Comparison of ENCODE assay signal across 16 cellular contexts in genomic region chr1:65979145-65979544, GRCh38.
A peak's percentile ranks its signal among the peaks of the same experiment; 100 is the strongest.
DNase-seq lines count a peak whose midpoint lies in the region; ATAC-seq and TF ChIP-seq lines count a peak whose summit lies in the region.
"Had no signal": no experiment of that assay in that cellular context is flagged by ENCODE, and none has a peak within 500 bp of the region (broad histone marks: within the 10 kb centered on the region; RNA-seq: fewer than 3 reads in every experiment).

No MANE protein-coding gene starts in this region.

- in situ Hi-C loops in SK-MEL-5 (cut with HindIII; ENCODE audit: low pct_unique_long_range_greater_than_20kb, low sequenced_read_pairs), result no loop called here

- H3K36me3 Mint-ChIP-seq in neural progenitor cell, result peaks cover 11% of the 10 kb centered on the region
- no peaks in the 10 kb centered on the region for H3K36me3 Mint-ChIP-seq in stimulated activated effector memory CD8-positive, alpha-beta T cell treated with anti-CD3 and anti-CD28 coated beads, Interleukin-12 subunit alpha, Interleukin-12 subunit beta, amount 100 ng/mL, for 72 hours

- H3K27me3 ChIP-seq in neural progenitor cell, result no peaks in the 10 kb centered on the region
- H3K27me3 ChIP-seq in esophagus muscularis mucosa, result no peaks in the 10 kb centered on the region
- H3K27me3 ChIP-seq in aorta (ENCODE audit: control insufficient read depth in 1 of 2, insufficient read depth in 2 of 2, low read length in 1 of 2), result no peaks in the 10 kb centered on the region
- H3K27me3 ChIP-seq: foreskin keratinocyte, ovary, vagina had no signal

- no peaks in the 10 kb centered on the region for H3K9me3 ChIP-seq in neural progenitor cell (ENCODE audit: low read depth)
- peaks cover 0 to 16% (median 5%) of the 10 kb centered on the region in 4 donors for H3K9me3 ChIP-seq in esophagus muscularis mucosa
- peaks cover 7% of the 10 kb centered on the region for H3K9me3 ChIP-seq in aorta (ENCODE audit: control insufficient read depth, low read length)
- H3K9me3 ChIP-seq: ovary had no signal

- no peak overlapping the region for H3K4me3 ChIP-seq in fibroblast of pulmonary artery (replicated peaks; ENCODE audit: low read depth, low read length)
- H3K4me3 ChIP-seq in neural progenitor cell, result no peak overlapping the region
- H3K4me3 ChIP-seq in esophagus muscularis mucosa, result no peak overlapping the region
- no peak overlapping the region for H3K4me3 ChIP-seq in aorta (ENCODE audit: low read length in 2 of 2)
- H3K4me3 ChIP-seq: coronary artery, K562, ovary, vagina had no signal

- no peak overlapping the region for H3K4me2 ChIP-seq in neural progenitor cell

- no peak for TF ChIP-seq EP300 in esophagus muscularis mucosa (IDR thresholded peaks at IDR 0.05)

- H3F3A ChIP-seq in neural progenitor cell (ENCODE audit: low read depth), result no peaks in the 10 kb centered on the region

- DNase-seq in Ammon's horn (ENCODE audit: low spot score) (peak; percentile 95), SK-MEL-5 (ENCODE audit: low read depth, low spot score) (peak; percentile 95), fibroblast of pulmonary artery (ENCODE audit: low read depth) (peak; percentile 82), neural progenitor cell (ENCODE audit: low spot score) (no peak), esophagus muscularis mucosa (ENCODE audit: extremely low spot score) (no peak), aorta (no peak)
- no peak for DNase-seq in stimulated activated effector memory CD8-positive, alpha-beta T cell treated with anti-CD3 and anti-CD28 coated beads, Interleukin-12 subunit alpha, Interleukin-12 subunit beta, amount 100 ng/mL, for 72 hours (ENCODE audit: low spot score in 2 of 2)
- DNase-seq: activated CD8-positive, alpha-beta T cell treated with anti-CD3 and anti-CD28 coated beads, Interleukin-2, amount 10 ng/mL, durations not matched to agents 7 days and 5 days; foreskin keratinocyte; ovary; SHP77 treated with DMSO at 0.1 percent for 48 hours; stimulated activated CD4-positive, alpha-beta T cell treated with anti-CD3 and anti-CD28 coated beads, Interleukin-2, amount 100 ng/mL, for 24 hours had no signal

- ATAC-seq in stimulated activated effector memory CD8-positive, alpha-beta T cell treated with anti-CD3 and anti-CD28 coated beads, Interleukin-12 subunit alpha, Interleukin-12 subunit beta, amount 100 ng/mL, for 72 hours, result no peak
- ATAC-seq in aorta (ENCODE audit: low FRiP score) (no peak), HG02885 (IDR thresholded peaks at IDR 0.05; ENCODE audit: poor library complexity, unreplicated experiment) (no peak)
- ATAC-seq: activated CD8-positive, alpha-beta T cell treated with anti-CD3 and anti-CD28 coated beads, Interleukin-2, amount 10 ng/mL, durations not matched to agents 7 days and 5 days; foreskin keratinocyte; K562 had no signal

- WGBS in esophagus muscularis mucosa, result 70% methylated on average over 4 of the region's 4 CpGs
- 88 to 89% methylated on average over 4 of the region's 4 CpGs for WGBS in aorta, 2 donors

- no peaks in the 10 kb centered on the region for H4K20me1 ChIP-seq in neural progenitor cell (ENCODE audit: low read depth)

- no peak for TF ChIP-seq CTCF in fibroblast of pulmonary artery (IDR thresholded peaks at IDR 0.05; ENCODE audit: low read length, missing control alignments)
- TF ChIP-seq CTCF in neural progenitor cell (IDR thresholded peaks at IDR 0.05), result no peak
- no peak for TF ChIP-seq CTCF in esophagus muscularis mucosa (IDR thresholded peaks at IDR 0.05)

- H3K27ac Mint-ChIP-seq in neural progenitor cell, result peak overlapping the region; percentile 95
- no peak overlapping the region for H3K27ac Mint-ChIP-seq in stimulated activated effector memory CD8-positive, alpha-beta T cell treated with anti-CD3 and anti-CD28 coated beads, Interleukin-12 subunit alpha, Interleukin-12 subunit beta, amount 100 ng/mL, for 72 hours
- H3K27ac Mint-ChIP-seq: activated CD8-positive, alpha-beta T cell treated with anti-CD3 and anti-CD28 coated beads, Interleukin-2, amount 10 ng/mL, durations not matched to agents 7 days and 5 days had no signal

- H3K27ac ChIP-seq in neural progenitor cell (no peak overlapping the region), esophagus muscularis mucosa (replicated peaks in 1 of 4) (no peak overlapping the region), aorta (ENCODE audit: low read depth in 1 of 2, low read length in 2 of 2) (no peak overlapping the region)
- H3K27ac ChIP-seq: coronary artery, foreskin keratinocyte, ovary, vagina had no signal

- H3K4me1 ChIP-seq in neural progenitor cell (no peaks in the 10 kb centered on the region), esophagus muscularis mucosa (no peaks in the 10 kb centered on the region), aorta (ENCODE audit: control insufficient read depth in 1 of 2, insufficient read depth in 2 of 2, low read length in 2 of 2) (no peaks in the 10 kb centered on the region)
- H3K4me1 ChIP-seq: foreskin keratinocyte, vagina had no signal

- no peak overlapping the region for H2AFZ ChIP-seq in neural progenitor cell (replicated peaks)

- H3K36me3 ChIP-seq in neural progenitor cell (no peaks in the 10 kb centered on the region), esophagus muscularis mucosa (no peaks in the 10 kb centered on the region), aorta (ENCODE audit: control insufficient read depth in 1 of 2, insufficient read depth in 2 of 2, low read length in 1 of 2) (no peaks in the 10 kb centered on the region)
- H3K36me3 ChIP-seq: ovary, vagina had no signal

- H3K79me2 ChIP-seq in neural progenitor cell (ENCODE audit: low read depth), result no peaks in the 10 kb centered on the region

- H3K4me3 Mint-ChIP-seq in neural progenitor cell, result peak overlapping the region; percentile 54
- H3K4me3 Mint-ChIP-seq in stimulated activated effector memory CD8-positive, alpha-beta T cell treated with anti-CD3 and anti-CD28 coated beads, Interleukin-12 subunit alpha, Interleukin-12 subunit beta, amount 100 ng/mL, for 72 hours, result no peak overlapping the region
- H3K4me3 Mint-ChIP-seq: activated CD8-positive, alpha-beta T cell treated with anti-CD3 and anti-CD28 coated beads, Interleukin-2, amount 10 ng/mL, durations not matched to agents 7 days and 5 days had no signal

- no peak overlapping the region for H3K9ac ChIP-seq in neural progenitor cell

- peaks cover 34% of the 10 kb centered on the region for H3K9me3 Mint-ChIP-seq in neural progenitor cell
- H3K9me3 Mint-ChIP-seq in stimulated activated effector memory CD8-positive, alpha-beta T cell treated with anti-CD3 and anti-CD28 coated beads, Interleukin-12 subunit alpha, Interleukin-12 subunit beta, amount 100 ng/mL, for 72 hours, result peaks cover 12% of the 10 kb centered on the region

- TF ChIP-seq POLR2A in esophagus muscularis mucosa (IDR thresholded peaks at IDR 0.05; ENCODE audit: low read depth), result no peak

- H3K4me1 Mint-ChIP-seq in neural progenitor cell, result peaks cover 22% of the 10 kb centered on the region
- no peaks in the 10 kb centered on the region for H3K4me1 Mint-ChIP-seq in stimulated activated effector memory CD8-positive, alpha-beta T cell treated with anti-CD3 and anti-CD28 coated beads, Interleukin-12 subunit alpha, Interleukin-12 subunit beta, amount 100 ng/mL, for 72 hours

- intact Hi-C loops in esophagus muscularis mucosa (cut with DNase I) (no loop called here), aorta (cut with DNase I) (no loop called here)

- H3K27me3 Mint-ChIP-seq in neural progenitor cell (ENCODE audit: insufficient read depth, low read depth), result peaks cover 4% of the 10 kb centered on the region

Comparison
In these comparisons a context has a peak if more than half of its experiments do, and no peak if none do; other contexts are left out.
1. DNase-seq: peak in Ammon's horn (single experiment), SK-MEL-5 (single experiment) and fibroblast of pulmonary artery (single experiment); none in neural progenitor cell (single experiment), esophagus muscularis mucosa (single experiment), stimulated activated effector memory CD8-positive, alpha-beta T cell treated with anti-CD3 and anti-CD28 coated beads, Interleukin-12 subunit alpha, Interleukin-12 subunit beta, amount 100 ng/mL, for 72 hours (0 of 2) and aorta (0 of 2).